Comparison of ENCODE assay signal across 10 cellular contexts in genomic region chr22:17370766-17371181, GRCh38. TPM values are rescaled to one million over a fixed set of nuclear protein-coding genes. Genes with fewer than 3 reads are reported as not detected.
DNase-seq lines count a peak whose midpoint lies in the region; ATAC-seq and TF ChIP-seq lines count a peak whose summit lies in the region.
"Had no signal": no experiment of that assay in that cellular context is flagged by ENCODE, and none has a peak within 500 bp of the region (broad histone marks: within the 10 kb centered on the region; RNA-seq: fewer than 3 reads in every experiment).

No MANE protein-coding gene starts in this region.

- peak overlapping the region; percentile 87 for H3K27ac ChIP-seq in cardiac muscle cell
- no peak overlapping the region for H3K27ac ChIP-seq in colonic mucosa
- no peak overlapping the region for H3K27ac ChIP-seq in muscle layer of duodenum (ENCODE audit: low read length)
- H3K27ac ChIP-seq: epithelial cell of prostate had no signal

- H3K27ac Mint-ChIP-seq in type B pancreatic cell, result peak overlapping the region; percentile 57

- no peak for TF ChIP-seq CTCF in cardiac muscle cell (IDR thresholded peaks at IDR 0.05; ENCODE audit: low read depth, low read length)
- TF ChIP-seq CTCF in colonic mucosa (IDR thresholded peaks at IDR 0.05), result no peak
- no peak for TF ChIP-seq CTCF in type B pancreatic cell (conservative IDR thresholded peaks at IDR 0.05)

- H3K27me3 ChIP-seq in cardiac muscle cell (no peaks in the 10 kb centered on the region), colonic mucosa (peaks cover 65% of the 10 kb centered on the region), muscle layer of duodenum (ENCODE audit: low read depth, low read length) (peaks cover 33% of the 10 kb centered on the region)

- ATAC-seq in Right ventricle myocardium inferior (no peak), SK-N-SH treated with all-trans-retinoic acid at 6 μM for 48 hours (no peak)
- ATAC-seq: K562 had no signal

- H3K36me3 Mint-ChIP-seq in type B pancreatic cell, result no peaks in the 10 kb centered on the region

- H3K9me3 Mint-ChIP-seq in type B pancreatic cell, result no peaks in the 10 kb centered on the region

- peaks cover 27% of the 10 kb centered on the region for H3K27me3 Mint-ChIP-seq in type B pancreatic cell

- intact Hi-C loops in Right ventricle myocardium inferior (cut with DNase I) (no loop called here), colonic mucosa (cut with DNase I) (no loop called here)

- no peaks in the 10 kb centered on the region for H3K9me3 ChIP-seq in cardiac muscle cell (ENCODE audit: low read depth)
- no peaks in the 10 kb centered on the region for H3K9me3 ChIP-seq in colonic mucosa
- no peaks in the 10 kb centered on the region for H3K9me3 ChIP-seq in muscle layer of duodenum (ENCODE audit: control insufficient read depth in 1 of 2, low read length in 2 of 2)

- H3K4me1 Mint-ChIP-seq in type B pancreatic cell (ENCODE audit: unreplicated experiment), result peaks cover 32% of the 10 kb centered on the region

- H3K36me3 ChIP-seq in cardiac muscle cell (no peaks in the 10 kb centered on the region), colonic mucosa (no peaks in the 10 kb centered on the region), muscle layer of duodenum (ENCODE audit: control insufficient read depth in 1 of 2, insufficient read depth in 2 of 2, low read length in 2 of 2) (no peaks in the 10 kb centered on the region)

- H3K4me3 Mint-ChIP-seq in type B pancreatic cell, result peak overlapping the region; percentile 89

- peak overlapping the region; percentile 74 for H3K4me3 ChIP-seq in cardiac muscle cell
- peak overlapping the region; percentile 42 for H3K4me3 ChIP-seq in colonic mucosa
- H3K4me3 ChIP-seq in muscle layer of duodenum (ENCODE audit: low read depth in 1 of 2, low read length in 2 of 2), result peak overlapping the region; percentile 18 to 65
- H3K4me3 ChIP-seq: K562 had no signal

- no peak for DNase-seq in cardiac muscle cell (ENCODE audit: low read depth in 1 of 2, low spot score in 1 of 2)
- no peak for DNase-seq in Right ventricle myocardium inferior (ENCODE audit: missing footprints)
- no peak for DNase-seq in colonic mucosa
- no peak for DNase-seq in type B pancreatic cell (ENCODE audit: extremely low spot score, unreplicated experiment)
- DNase-seq in Kasumi-1 (lab: John Stamatoyannopoulos, UW), result no peak
- no peak for DNase-seq in activated naive CD4-positive, alpha-beta T cell treated with anti-CD3 and anti-CD28 coated beads, Interleukin-2, amount 50 U/mL, for 16 hours

- peaks cover 50% of the 10 kb centered on the region for H3K4me1 ChIP-seq in cardiac muscle cell (ENCODE audit: low read depth)
- H3K4me1 ChIP-seq in colonic mucosa, result peaks cover 3% of the 10 kb centered on the region
- peaks cover 0 to 12% of the 10 kb centered on the region in 2 donors for H3K4me1 ChIP-seq in muscle layer of duodenum (ENCODE audit: control insufficient read depth in 1 of 2, insufficient read depth in 2 of 2, low read length in 2 of 2)

- H3K9ac ChIP-seq in colonic mucosa (ENCODE audit: low read depth in 2 of 2, low read length in 2 of 2), result no peak overlapping the region

TF ChIP-seq in SK-N-SH treated with all-trans-retinoic acid at 6 μM for 48 hours, 23 proteins besides CTCF, POLR2A, EP300 and RAD21:
- TF ChIP-seq OSR1 (CRISPR knock-in tag; IDR thresholded peaks at IDR 0.05) (no peak), POU6F1 (CRISPR knock-in tag; IDR thresholded peaks at IDR 0.05; ENCODE audit: borderline replicate concordance, low read depth) (no peak), CREB5 (CRISPR knock-in tag; IDR thresholded peaks at IDR 0.05; ENCODE audit: low read depth) (no peak), TOX (CRISPR knock-in tag; IDR thresholded peaks at IDR 0.05; ENCODE audit: borderline replicate concordance) (no peak), PATZ1 (CRISPR knock-in tag; IDR thresholded peaks at IDR 0.05; ENCODE audit: borderline replicate concordance) (no peak), ARNTL (CRISPR knock-in tag; IDR thresholded peaks at IDR 0.05; ENCODE audit: borderline replicate concordance, low read depth) (no peak), GLIS3 (CRISPR knock-in tag; IDR thresholded peaks at IDR 0.05) (no peak), TCF4 (CRISPR knock-in tag; IDR thresholded peaks at IDR 0.05; ENCODE audit: borderline replicate concordance) (no peak), ESRRG (CRISPR knock-in tag; IDR thresholded peaks at IDR 0.05) (no peak), BACH2 (CRISPR knock-in tag; IDR thresholded peaks at IDR 0.05; ENCODE audit: borderline replicate concordance) (no peak), ZFP30 (CRISPR knock-in tag; IDR thresholded peaks at IDR 0.05) (no peak), ISL1 (CRISPR knock-in tag; IDR thresholded peaks at IDR 0.05) (no peak)

RNA-seq across cellular contexts. Expression of gene CECR2, which starts 1.5 kb away (rescaled TPM):
- total RNA-seq in cardiac muscle cell (17.3 and 32.3 TPM in 2 replicates), Right ventricle myocardium inferior (6.4 TPM), colonic mucosa (under 1 TPM; 0.30 to 0.40 TPM), type B pancreatic cell (ENCODE audit: low replicate concordance) (7.9 and 25.3 TPM in 2 replicates)
- polyA plus RNA-seq in cardiac muscle cell, result 4.6 and 9.7 TPM in 2 replicates
